In the genomic region with DNA sequence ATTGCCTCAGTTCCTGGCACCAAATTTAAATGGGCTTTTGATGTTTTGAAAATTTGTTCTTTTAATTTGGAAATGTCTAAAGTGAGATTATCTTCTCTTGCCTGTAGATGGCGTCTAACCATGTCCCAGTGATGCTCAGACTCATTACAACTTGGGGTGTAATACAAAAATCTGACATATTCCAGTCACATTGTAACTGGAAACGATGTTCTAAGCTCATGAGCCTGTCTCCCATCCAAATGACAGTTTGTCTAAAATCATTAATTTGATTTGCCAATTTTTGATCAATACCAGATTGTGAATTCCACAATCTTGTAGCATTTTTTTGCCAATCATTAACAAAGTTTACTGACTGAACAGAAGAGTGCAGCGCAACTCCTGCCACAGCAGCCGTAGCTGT, we compare ENCODE assay signal across 11 cellular contexts. TPM values are rescaled to one million over a fixed set of nuclear protein-coding genes. Genes with fewer than 3 reads are reported as not detected.
DNase-seq lines count a peak whose midpoint lies in the region; ATAC-seq and TF ChIP-seq lines count a peak whose summit lies in the region.
"Not testable (repeated sequence)": the region's sequence is repeated elsewhere in the genome, so short reads cannot be mapped to it uniquely, and the experiment has no call there.
"Had no signal": no experiment of that assay in that cellular context is flagged by ENCODE, and none has a peak within 500 bp of the region (broad histone marks: within the 10 kb centered on the region; RNA-seq: fewer than 3 reads in every experiment).

No MANE protein-coding gene starts in this region.

- not testable (repeated sequence) for H3K4me3 ChIP-seq in LNCaP clone FGC (ENCODE audit: low read depth, low read length); Peyer's patch; adrenal gland; left lung; prostate gland

- WGBS in adrenal gland, 4 donors: 32 to 45% (median 36%) methylated on average over 4 of the region's 4 CpGs
- 37% methylated on average over 4 of the region's 4 CpGs for WGBS in prostate gland

- not testable (repeated sequence) for ATAC-seq in left lung

- not testable (repeated sequence) for H3K9me3 ChIP-seq in Peyer's patch; adrenal gland (replicated peaks in 1 of 3); left lung; prostate gland

- not testable (repeated sequence) for H3K4me1 ChIP-seq in Peyer's patch; adrenal gland (replicated peaks in 1 of 2); left lung; prostate gland (replicated peaks)

- H3K27me3 ChIP-seq in Peyer's patch; adrenal gland; left lung; prostate gland (replicated peaks; ENCODE audit: insufficient read depth): not testable (repeated sequence)

- peak; percentile 29 for DNase-seq in ACHN
- peak; percentile 19 for DNase-seq in GDM1 (lab: John Stamatoyannopoulos, UW)
- DNase-seq in LNCaP clone FGC (ENCODE audit: low read depth); Peyer's patch; left lung; prostate gland (ENCODE audit: low spot score): not testable (repeated sequence)
- DNase-seq in adrenal gland: peak in 1 of 7 donors; percentile 23
- peak; percentile 36 to 49 for DNase-seq in erythroblast (lab: John Stamatoyannopoulos, UW)

- H3K27ac ChIP-seq in Peyer's patch, adrenal gland, left lung, prostate gland: not testable (repeated sequence)

- TF ChIP-seq CTCF in LNCaP clone FGC (IDR thresholded peaks at IDR 0.05; ENCODE audit: control insufficient read depth, extremely low read depth, insufficient read depth): peak; percentile 55
- peak in 4 of 6 experiments; percentile 59 to 75 (median 70) for TF ChIP-seq CTCF in Peyer's patch (IDR thresholded peaks at IDR 0.05)
- peak; percentile 39 to 72 (median 62) for TF ChIP-seq CTCF in adrenal gland (IDR thresholded peaks at IDR 0.05)
- peak; percentile 34 to 51 for TF ChIP-seq CTCF in left lung (IDR thresholded peaks at IDR 0.05)
- peak; percentile 21 to 56 (median 46) for TF ChIP-seq CTCF in prostate gland (IDR thresholded peaks at IDR 0.05)

- intact Hi-C loops in adrenal gland (cut with DNase I): loop anchor here in 1 of 2 donors (10.0 kb wide), 1 partner anchor 296 kb away; a partner anchor contains a TSS
- intact Hi-C loops in left lung (cut with DNase I); prostate gland (cut with DNase I): not testable (repeated sequence)

- TF ChIP-seq POLR2A in Peyer's patch (IDR thresholded peaks at IDR 0.05); adrenal gland (IDR thresholded peaks at IDR 0.05); erythroblast (IDR thresholded peaks at IDR 0.05; ENCODE audit: low read length); prostate gland (IDR thresholded peaks at IDR 0.05): not testable (repeated sequence)

- in situ Hi-C loops in ACHN (cut with HindIII; ENCODE audit: low pct_ligation_motif_present, low pct_unique_long_range_greater_than_20kb, low sequenced_read_pairs): not testable (repeated sequence)

- not testable (repeated sequence) for H3K36me3 ChIP-seq in Peyer's patch; adrenal gland (replicated peaks in 1 of 2); left lung; prostate gland

RNA-seq across cellular contexts. Expression of a gene that starts 5.1 kb away (rescaled TPM):
- total RNA-seq in Peyer's patch: 10 to 100 TPM; 29.7 to 43.1 (median 38.5) TPM
- total RNA-seq in adrenal gland: 100 to 1,000 TPM in 1 of 8 donors, 10 to 100 TPM in 7; 21.5 to 116 (median 54.6) TPM
- 10 to 100 TPM; 27.7 to 47.9 (median 35.1) TPM for polyA plus RNA-seq in adrenal gland
- total RNA-seq in left lung: 10 to 100 TPM; 29.6 to 35.3 TPM
- total RNA-seq in prostate gland: 10 to 100 TPM; 40.9 to 44.6 TPM

RNA-seq across cellular contexts. Expression of a gene that starts 31.2 kb away (rescaled TPM):
- total RNA-seq in Peyer's patch (100 to 1,000 TPM in 3 of 4 donors, 10 to 100 TPM in 1; 27.2 to 510 (median 253) TPM), adrenal gland (1 to 10 TPM in 5 of 8 donors, under 1 TPM in 2, not detected in 1; 0.43 to 5.9 (median 1.4) TPM), left lung (not detected), prostate gland (1 to 10 TPM in 1 of 2 donors, not detected in 1; 3.5 TPM)
- 100 to 1,000 TPM in 1 of 3 donors, 1 to 10 TPM in 1, under 1 TPM in 1; 0.38 to 108 (median 3.9) TPM for polyA plus RNA-seq in adrenal gland
- total RNA-seq: activated B cell treated with CpG ODN at 0.5 μM for 24 hours; activated T-cell treated with anti-CD3 and anti-CD28 coated beads, Interleukin-2, amount 50 U/mL, for 4 hours; H7 had no signal

RNA-seq across cellular contexts. Expression of a gene that starts 38.8 kb away (rescaled TPM):
- total RNA-seq in Peyer's patch: 100 to 1,000 TPM in 3 of 4 donors, 10 to 100 TPM in 1; 42.4 to 594 (median 143) TPM
- total RNA-seq in adrenal gland: 10 to 100 TPM; 13.8 to 68.0 (median 45.5) TPM
- polyA plus RNA-seq in adrenal gland: 100 to 1,000 TPM in 2 of 3 donors, 10 to 100 TPM in 1; 10.1 to 214 (median 146) TPM
- total RNA-seq in left lung: 10 to 100 TPM; 30.5 to 33.9 TPM
- total RNA-seq in prostate gland: 10 to 100 TPM; 40.7 to 69.0 TPM

RNA-seq across cellular contexts. Expression of a gene that starts 41.5 kb away (rescaled TPM):
- total RNA-seq in Peyer's patch: 10 to 100 TPM; 23.9 to 46.5 (median 41.9) TPM
- 100 to 1,000 TPM in 2 of 8 donors, 10 to 100 TPM in 6; 47.2 to 116 (median 63.1) TPM for total RNA-seq in adrenal gland
- polyA plus RNA-seq in adrenal gland: 10 to 100 TPM; 31.4 to 69.7 (median 58.2) TPM
- total RNA-seq in left lung: 10 to 100 TPM; 25.1 to 31.8 TPM
- 10 to 100 TPM; 37.0 to 61.5 TPM for total RNA-seq in prostate gland

RNA-seq across cellular contexts. Expression of a gene that starts 53.8 kb away (rescaled TPM):
- total RNA-seq in Peyer's patch (100 to 1,000 TPM in 2 of 4 donors, 10 to 100 TPM in 2; 11.6 to 160 (median 109) TPM), adrenal gland (1 to 10 TPM in 6 of 8 donors, under 1 TPM in 2; 0.24 to 3.3 (median 1.5) TPM), left lung (10 to 100 TPM; 14.4 to 22.5 TPM), prostate gland (10 to 100 TPM; 10.1 to 28.2 TPM)
- polyA plus RNA-seq in adrenal gland: 1 to 10 TPM in 2 of 3 donors, under 1 TPM in 1; 0.51 to 4.3 (median 2.3) TPM

Comparison
In these comparisons a context has a peak if more than half of its experiments do, and no peak if none do; other contexts are left out.
1. RNA of a gene that starts 31.2 kb away (total RNA-seq): 27.2 to 510 TPM in Peyer's patch; 3.5 TPM in prostate gland, 0.43 to 5.9 TPM in adrenal gland and not detected in left lung; every median in the first group is over 4 times any median in the second.
2. Peak in every context shown above with its lines, with median percentiles within 50 percentile points of each other: CTCF ChIP-seq.